In genomic region chr16:85819245-85819644, GRCh38 we compare ENCODE assay signal across 8 cellular contexts. TPM values are rescaled to one million over a fixed set of nuclear protein-coding genes. Genes with fewer than 3 reads are reported as not detected.
DNase-seq lines count a peak whose midpoint lies in the region; ATAC-seq and TF ChIP-seq lines count a peak whose summit lies in the region.

No MANE protein-coding gene starts in this region.

- peaks cover 4% of the 10 kb centered on the region for H3K4me1 Mint-ChIP-seq in activated naive CD4-positive, alpha-beta T cell treated with anti-CD3 and anti-CD28 coated beads, Interleukin-2, amount 10 ng/mL, durations not matched to agents 7 days and 5 days
- H3K4me1 Mint-ChIP-seq in glutamatergic neuron (ENCODE audit: low read depth, unreplicated experiment) = peaks cover 2% of the 10 kb centered on the region

- H3K36me3 Mint-ChIP-seq in activated naive CD4-positive, alpha-beta T cell treated with anti-CD3 and anti-CD28 coated beads, Interleukin-2, amount 10 ng/mL, durations not matched to agents 7 days and 5 days = no peaks in the 10 kb centered on the region
- no peaks in the 10 kb centered on the region for H3K36me3 Mint-ChIP-seq in glutamatergic neuron (ENCODE audit: unreplicated experiment)

- CTCF ChIA-PET in activated naive CD4-positive, alpha-beta T cell treated with anti-CD3 and anti-CD28 coated beads, Interleukin-2, amount 10 ng/mL, durations not matched to agents 7 days and 5 days (lab: Charles Lee) = interaction anchor here (0.7 to 9.2 kb wide), 24 partner anchors 9 to 698 kb away, joined by 3 to 234 read pairs (median 4); partner anchors contain the start of gene IRF8

- no peak overlapping the region for H3K27ac Mint-ChIP-seq in activated naive CD4-positive, alpha-beta T cell treated with anti-CD3 and anti-CD28 coated beads, Interleukin-2, amount 10 ng/mL, durations not matched to agents 7 days and 5 days
- no peak overlapping the region for H3K27ac Mint-ChIP-seq in glutamatergic neuron (ENCODE audit: unreplicated experiment)

- no peak for ATAC-seq in GM19395 (IDR thresholded peaks at IDR 0.05; ENCODE audit: unreplicated experiment)

- peak; percentile 87 for DNase-seq in ELR (ENCODE audit: low read depth)
- peak; percentile 58 for DNase-seq in LoVo (ENCODE audit: low spot score)
- DNase-seq in SKM-1 treated with dmso at 0.1 percent for 144 hours (lab: John Stamatoyannopoulos, UW; ENCODE audit: unreplicated experiment) = peak; percentile 87
- DNase-seq in activated naive CD4-positive, alpha-beta T cell treated with anti-CD3 and anti-CD28 coated beads, Interleukin-2, amount 10 ng/mL, durations not matched to agents 7 days and 5 days = peak; percentile 93
- peak; percentile 92 for DNase-seq in glutamatergic neuron
- peak; percentile 72 for DNase-seq in pons (ENCODE audit: low spot score)
- peak; percentile 80 for DNase-seq in ureter (ENCODE audit: low spot score)

- TF ChIP-seq CTCF in glutamatergic neuron (IDR thresholded peaks at IDR 0.05; ENCODE audit: partially characterized antibody, unreplicated experiment) = peak; percentile 77

- H3K4me3 Mint-ChIP-seq in activated naive CD4-positive, alpha-beta T cell treated with anti-CD3 and anti-CD28 coated beads, Interleukin-2, amount 10 ng/mL, durations not matched to agents 7 days and 5 days = no peak overlapping the region
- H3K4me3 Mint-ChIP-seq in glutamatergic neuron (ENCODE audit: unreplicated experiment) = no peak overlapping the region

- H3K27me3 Mint-ChIP-seq in activated naive CD4-positive, alpha-beta T cell treated with anti-CD3 and anti-CD28 coated beads, Interleukin-2, amount 10 ng/mL, durations not matched to agents 7 days and 5 days = peaks cover 35% of the 10 kb centered on the region
- H3K27me3 Mint-ChIP-seq in glutamatergic neuron (ENCODE audit: unreplicated experiment) = no peaks in the 10 kb centered on the region

- no peaks in the 10 kb centered on the region for H3K9me3 Mint-ChIP-seq in activated naive CD4-positive, alpha-beta T cell treated with anti-CD3 and anti-CD28 coated beads, Interleukin-2, amount 10 ng/mL, durations not matched to agents 7 days and 5 days
- H3K9me3 Mint-ChIP-seq in glutamatergic neuron (ENCODE audit: unreplicated experiment) = no peaks in the 10 kb centered on the region

RNA-seq across cellular contexts. Expression of gene COX4I1, which starts 19.8 kb away (rescaled TPM):
- total RNA-seq in glutamatergic neuron (ENCODE audit: unreplicated experiment) = 544 TPM
- total RNA-seq in ureter = 485 TPM

RNA-seq across cellular contexts. Expression of gene EMC8, which starts 19.9 kb away (rescaled TPM):
- total RNA-seq in glutamatergic neuron (ENCODE audit: unreplicated experiment) (34.2 TPM), ureter (34.3 TPM)
